In the genomic region with DNA sequence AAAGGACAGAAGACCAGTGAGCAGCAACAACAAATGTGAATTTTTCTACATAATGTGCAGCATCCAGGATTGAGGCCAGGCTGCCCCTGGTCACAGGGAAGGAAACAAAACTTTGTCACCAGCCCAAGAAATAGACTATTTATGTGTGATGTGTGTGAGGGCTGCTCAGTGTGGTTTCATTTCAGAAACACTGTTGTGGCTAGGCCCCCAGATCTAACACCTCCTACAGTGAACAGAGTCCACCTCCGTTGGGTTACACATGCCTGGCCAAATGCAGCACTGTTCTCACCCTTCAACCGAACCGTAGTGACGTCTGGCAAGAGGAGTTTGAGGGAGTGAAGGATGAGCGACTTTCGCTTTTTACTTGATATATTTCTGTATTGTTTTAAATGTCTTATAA, we compare ENCODE assay signal across 10 cellular contexts.
DNase-seq lines count a peak whose midpoint lies in the region; ATAC-seq and TF ChIP-seq lines count a peak whose summit lies in the region.
"Had no signal": no experiment of that assay in that cellular context is flagged by ENCODE, and none has a peak within 500 bp of the region (broad histone marks: within the 10 kb centered on the region; RNA-seq: fewer than 3 reads in every experiment).

No MANE protein-coding gene starts in this region.

- no peaks in the 10 kb centered on the region for H3K79me2 ChIP-seq in ACC112 (ENCODE audit: control insufficient read depth, insufficient read depth, low read length, unreplicated experiment)

- intact Hi-C loops in testis (cut with DNase I; ENCODE audit: low total_unique reads), result no loop called here
- intact Hi-C loops in left ventricle myocardium superior (cut with micrococcal nuclease), result no loop called here

- H3K4me1 ChIP-seq in ACC112 (ENCODE audit: control insufficient read depth, insufficient read depth, low read length, unreplicated experiment) (peaks cover 44% of the 10 kb centered on the region), testis (peaks cover 5% of the 10 kb centered on the region)

- no peak overlapping the region for H3K27ac ChIP-seq in ACC112 (ENCODE audit: low read depth, low read length)
- H3K27ac ChIP-seq in testis, result no peak overlapping the region
- H3K27ac ChIP-seq: dorsolateral prefrontal cortex had no signal

- H3K36me3 ChIP-seq in ACC112 (ENCODE audit: insufficient read depth, low read length) (no peaks in the 10 kb centered on the region), testis (ENCODE audit: low read depth, missing control alignments) (no peaks in the 10 kb centered on the region)

- H3K27me3 ChIP-seq in ACC112 (ENCODE audit: insufficient read depth, low read length), result no peaks in the 10 kb centered on the region
- no peaks in the 10 kb centered on the region for H3K27me3 ChIP-seq in testis
- H3K27me3 ChIP-seq: dorsolateral prefrontal cortex had no signal

- no peaks in the 10 kb centered on the region for H3K9me3 ChIP-seq in testis

- peak; percentile 17 for DNase-seq in activated gamma-delta T cell treated with anti-CD3 and anti-CD28 coated beads, Interleukin-2, amount 50 U/mL, for 16 hours (ENCODE audit: low read depth)
- DNase-seq in NCI-H524 (lab: John Stamatoyannopoulos, UW) (no peak), DMS114 treated with DMSO at 0.1 percent for 48 hours (lab: John Stamatoyannopoulos, UW; ENCODE audit: unreplicated experiment) (no peak), testis (no peak), left ventricle myocardium superior (no peak)
- DNase-seq: NCI-H2171 had no signal

- no peak for TF ChIP-seq CTCF in testis (IDR thresholded peaks at IDR 0.05)

- no peak overlapping the region for H2AFZ ChIP-seq in ACC112 (ENCODE audit: low read length, unreplicated experiment)

- TF ChIP-seq POLR2A in testis (IDR thresholded peaks at IDR 0.05), result no peak

- H3K4me3 ChIP-seq in ACC112 (ENCODE audit: low read depth, low read length) (0 out of 2 replicates have a peak overlapping the region, but pooled peaks have one; percentile 6), testis (no peak overlapping the region)
- H3K4me3 ChIP-seq: dorsolateral prefrontal cortex had no signal

- 73 to 87% methylated on average over 6 of the region's 6 CpGs for WGBS in testis, 2 donors

- ATAC-seq in GM19023 (IDR thresholded peaks at IDR 0.05; ENCODE audit: unreplicated experiment) (peak; percentile 77), HG02798 (IDR thresholded peaks at IDR 0.05; ENCODE audit: poor library complexity, unreplicated experiment) (peak; percentile 93), left ventricle myocardium superior (no peak)
